Comparison of ENCODE assay signal across 8 cellular contexts in genomic region chr2:164538250-164538866, GRCh38.
DNase-seq lines count a peak whose midpoint lies in the region; ATAC-seq and TF ChIP-seq lines count a peak whose summit lies in the region.

No MANE protein-coding gene starts in this region.

- H3K27ac ChIP-seq in brain microvascular endothelial cell, result no peak overlapping the region

- no peak overlapping the region for H3K4me3 Mint-ChIP-seq in stimulated activated effector memory CD8-positive, alpha-beta T cell treated with anti-CD3 and anti-CD28 coated beads, Interleukin-12 subunit alpha, Interleukin-12 subunit beta, amount 100 ng/mL, for 72 hours

- H3K27me3 ChIP-seq in brain microvascular endothelial cell (replicated peaks), result no peaks in the 10 kb centered on the region

- no peak overlapping the region for H3K4me3 ChIP-seq in brain microvascular endothelial cell (ENCODE audit: low read depth, low read length)

- in situ Hi-C loops in brain microvascular endothelial cell (cut with HindIII; ENCODE audit: low pct_ligation_motif_present, low sequenced_read_pairs), result no loop called here

- no peaks in the 10 kb centered on the region for H3K36me3 Mint-ChIP-seq in stimulated activated effector memory CD8-positive, alpha-beta T cell treated with anti-CD3 and anti-CD28 coated beads, Interleukin-12 subunit alpha, Interleukin-12 subunit beta, amount 100 ng/mL, for 72 hours

- ATAC-seq in HG02981 (IDR thresholded peaks at IDR 0.05; ENCODE audit: unreplicated experiment), result peak; percentile 68
- ATAC-seq in stimulated activated effector memory CD8-positive, alpha-beta T cell treated with anti-CD3 and anti-CD28 coated beads, Interleukin-12 subunit alpha, Interleukin-12 subunit beta, amount 100 ng/mL, for 72 hours, result no peak

- no peaks in the 10 kb centered on the region for H3K36me3 ChIP-seq in brain microvascular endothelial cell (replicated peaks)

- no peaks in the 10 kb centered on the region for H3K4me1 Mint-ChIP-seq in stimulated activated effector memory CD8-positive, alpha-beta T cell treated with anti-CD3 and anti-CD28 coated beads, Interleukin-12 subunit alpha, Interleukin-12 subunit beta, amount 100 ng/mL, for 72 hours

- peak; percentile 77 for TF ChIP-seq CTCF in brain microvascular endothelial cell (IDR thresholded peaks at IDR 0.05; ENCODE audit: low read depth, low read length, missing control alignments)

- no peak overlapping the region for H3K27ac Mint-ChIP-seq in stimulated activated effector memory CD8-positive, alpha-beta T cell treated with anti-CD3 and anti-CD28 coated beads, Interleukin-12 subunit alpha, Interleukin-12 subunit beta, amount 100 ng/mL, for 72 hours

- DNase-seq in DMS 273 (lab: John Stamatoyannopoulos, UW; ENCODE audit: unreplicated experiment) (peak; percentile 66), DMS 273 treated with DMSO at 0.1 percent for 48 hours (lab: John Stamatoyannopoulos, UW) (no peak), NCI-H2196 treated with DMSO at 0.1 percent for 48 hours (lab: John Stamatoyannopoulos, UW; ENCODE audit: unreplicated experiment) (peak; percentile 17), brain microvascular endothelial cell (peak; percentile 40), kidney glomerular epithelial cell (lab: John Stamatoyannopoulos, UW) (peak; percentile 38)
- DNase-seq in activated naive CD4-positive, alpha-beta T cell treated with anti-CD3 and anti-CD28 coated beads, Interleukin-2, amount 50 U/mL, for 16 hours, result no peak
- no peak for DNase-seq in stimulated activated effector memory CD8-positive, alpha-beta T cell treated with anti-CD3 and anti-CD28 coated beads, Interleukin-12 subunit alpha, Interleukin-12 subunit beta, amount 100 ng/mL, for 72 hours (ENCODE audit: low spot score in 2 of 2)

- peaks cover 14% of the 10 kb centered on the region for H3K9me3 Mint-ChIP-seq in stimulated activated effector memory CD8-positive, alpha-beta T cell treated with anti-CD3 and anti-CD28 coated beads, Interleukin-12 subunit alpha, Interleukin-12 subunit beta, amount 100 ng/mL, for 72 hours

Comparison
In these comparisons a context has a peak if more than half of its experiments do, and no peak if none do; other contexts are left out.
1. DNase-seq: peak in DMS 273 (single experiment), NCI-H2196 treated with DMSO at 0.1 percent for 48 hours (single experiment), brain microvascular endothelial cell (single experiment) and kidney glomerular epithelial cell (single experiment); none in DMS 273 treated with DMSO at 0.1 percent for 48 hours (single experiment), activated naive CD4-positive, alpha-beta T cell treated with anti-CD3 and anti-CD28 coated beads, Interleukin-2, amount 50 U/mL, for 16 hours (single experiment) and stimulated activated effector memory CD8-positive, alpha-beta T cell treated with anti-CD3 and anti-CD28 coated beads, Interleukin-12 subunit alpha, Interleukin-12 subunit beta, amount 100 ng/mL, for 72 hours (0 of 2).